Comparison of ENCODE assay signal across 8 cellular contexts in the genomic region with DNA sequence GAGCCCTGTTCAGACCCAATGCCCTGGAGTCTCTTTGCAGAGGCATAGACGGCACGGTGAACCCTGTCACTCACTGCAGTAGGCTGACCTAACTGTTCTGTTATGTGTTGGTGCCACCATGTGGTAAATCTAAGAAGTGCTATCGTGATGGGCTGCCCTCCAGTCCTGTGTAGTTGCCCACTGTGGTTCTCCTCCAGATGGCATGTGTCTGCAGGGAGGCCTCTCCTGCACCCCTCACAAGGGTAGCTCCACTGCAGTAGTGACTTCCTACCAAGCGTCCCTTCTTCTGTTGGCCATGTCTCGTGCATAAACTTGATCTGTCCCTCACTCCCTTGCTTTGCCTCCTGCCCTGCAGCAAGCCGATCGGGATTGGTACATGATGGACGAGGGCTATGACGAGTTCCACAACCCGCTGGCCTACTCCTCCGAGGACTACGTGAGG. TPM values are rescaled to one million over a fixed set of nuclear protein-coding genes. Genes with fewer than 3 reads are reported as not detected.
DNase-seq lines count a peak whose midpoint lies in the region; ATAC-seq and TF ChIP-seq lines count a peak whose summit lies in the region.

No MANE protein-coding gene starts in this region.

- H3K36me3 ChIP-seq in SJCRH30 (peaks cover 29% of the 10 kb centered on the region), body of pancreas (replicated peaks in 1 of 2; ENCODE audit: insufficient read depth in 1 of 2, low read depth in 2 of 2) (peaks cover 27 to 48% of the 10 kb centered on the region in 2 donors)

- no peak overlapping the region for H3K27ac ChIP-seq in SJCRH30
- no peak overlapping the region for H3K27ac ChIP-seq in body of pancreas

- no peaks in the 10 kb centered on the region for H3K27me3 ChIP-seq in SJCRH30
- H3K27me3 ChIP-seq in body of pancreas: no peaks in the 10 kb centered on the region

- intact Hi-C loops in body of pancreas (cut with DNase I): no loop called here

- WGBS in body of pancreas, 2 donors: 54 to 72% methylated on average over 12 of the region's 12 CpGs

- peak; percentile 71 for ATAC-seq in body of pancreas
- ATAC-seq in GM18519 (IDR thresholded peaks at IDR 0.05; ENCODE audit: low FRiP score, unreplicated experiment): no peak

- TF ChIP-seq POLR2A in body of pancreas (IDR thresholded peaks at IDR 0.05): no peak

- no peaks in the 10 kb centered on the region for H3K9me3 ChIP-seq in SJCRH30 (replicated peaks)
- no peaks in the 10 kb centered on the region for H3K9me3 ChIP-seq in body of pancreas

- H3K4me3 ChIP-seq in SJCRH30 (no peak overlapping the region), body of pancreas (no peak overlapping the region)

- DNase-seq in DMS53 treated with DMSO at 0.1 percent for 48 hours (lab: John Stamatoyannopoulos, UW; ENCODE audit: unreplicated experiment) (peak; percentile 1), GM20000 (ENCODE audit: low spot score) (peak; percentile 68), KG1 (lab: John Stamatoyannopoulos, UW) (peak; percentile 32), SJCRH30 (peak; percentile 29 to 66), body of pancreas (peak; percentile 37 to 64 (median 58)), inferior parietal cortex (ENCODE audit: extremely low spot score) (peak; percentile 65)
- DNase-seq in stimulated activated CD4-positive, alpha-beta T cell treated with anti-CD3 and anti-CD28 coated beads, Interleukin-2, amount 100 ng/mL, for 4 hours (ENCODE audit: low read depth): peak; percentile 19

- H3K4me1 ChIP-seq in SJCRH30 (0 out of 2 replicates have a peak, but pooled peaks cover 3% of the 10 kb centered on the region), body of pancreas (peaks cover 29% of the 10 kb centered on the region)

- TF ChIP-seq CTCF in GM20000 (IDR thresholded peaks at IDR 0.05; ENCODE audit: extremely low read depth, missing control alignments): peak; percentile 33
- TF ChIP-seq CTCF in body of pancreas (IDR thresholded peaks at IDR 0.05): peak; percentile 26 to 73 (median 55)

RNA-seq across cellular contexts. Expression of a gene that starts 5.8 kb away (rescaled TPM):
- 24.7 and 27.4 TPM in 2 replicates for total RNA-seq in SJCRH30 (2014; rRNA removed; shearing (Covaris generic))
- 10 to 100 TPM; 28.3 to 40.5 TPM for total RNA-seq in body of pancreas

RNA-seq across cellular contexts. Expression of a gene that starts 6.0 kb away (rescaled TPM):
- total RNA-seq in SJCRH30 (2014; rRNA removed; shearing (Covaris generic)): 12.7 and 13.1 TPM in 2 replicates
- 1 to 10 TPM; 5.4 to 7.3 TPM for total RNA-seq in body of pancreas

RNA-seq across cellular contexts. Expression of a gene that starts 36.4 kb away (rescaled TPM):
- not detected in 2 replicates for total RNA-seq in SJCRH30 (2014; rRNA removed; shearing (Covaris generic))
- total RNA-seq in body of pancreas: not detected

RNA-seq across cellular contexts. Expression of a gene that starts 45.1 kb away (rescaled TPM):
- not detected in 2 replicates for total RNA-seq in SJCRH30 (2014; rRNA removed; shearing (Covaris generic))
- 10 to 100 TPM in 1 of 2 donors, 1 to 10 TPM in 1; 3.6 to 15.5 TPM for total RNA-seq in body of pancreas

Comparison
In these comparisons a context has a peak if more than half of its experiments do, and no peak if none do; other contexts are left out.
1. DNase-seq: peak in every context shown above with its lines; median percentile 68 in GM20000; 65 in inferior parietal cortex; 58 in body of pancreas; 48 in SJCRH30; 32 in KG1; 19 in stimulated activated CD4-positive, alpha-beta T cell treated with anti-CD3 and anti-CD28 coated beads, Interleukin-2, amount 100 ng/mL, for 4 hours; 1 in DMS53 treated with DMSO at 0.1 percent for 48 hours.